In genomic region chr12:84596276-84596675, GRCh38 we compare ENCODE assay signal across 19 cellular contexts.
A peak's percentile ranks its signal among the peaks of the same experiment; 100 is the strongest.
DNase-seq lines count a peak whose midpoint lies in the region; ATAC-seq and TF ChIP-seq lines count a peak whose summit lies in the region.
"Had no signal": no experiment of that assay in that cellular context is flagged by ENCODE, and none has a peak within 500 bp of the region (broad histone marks: within the 10 kb centered on the region; RNA-seq: fewer than 3 reads in every experiment).

No MANE protein-coding gene starts in this region.

- TF ChIP-seq CTCF in A673 (conservative IDR thresholded peaks at IDR 0.05; ENCODE audit: low read depth, low read length): no peak

- H3K4me1 ChIP-seq in A673 (ENCODE audit: insufficient read depth, low read length, poor library complexity, severe bottlenecking): peaks cover 5% of the 10 kb centered on the region
- H3K4me1 ChIP-seq in effector memory CD4-positive, alpha-beta T cell (ENCODE audit: control insufficient read depth, insufficient read depth, low read length, poor library complexity, severe bottlenecking): no peaks in the 10 kb centered on the region
- H3K4me1 ChIP-seq: SJSA1 had no signal

- no peaks in the 10 kb centered on the region for H3K36me3 ChIP-seq in A673 (ENCODE audit: insufficient read depth, low read length, poor library complexity, severe bottlenecking)
- H3K36me3 ChIP-seq in effector memory CD4-positive, alpha-beta T cell (ENCODE audit: control insufficient read depth, insufficient read depth, low read length): no peaks in the 10 kb centered on the region
- H3K36me3 ChIP-seq: SJSA1 had no signal

- no peak overlapping the region for H3K27ac ChIP-seq in A673 (ENCODE audit: low read depth, low read length, poor library complexity, severe bottlenecking)
- no peak overlapping the region for H3K27ac ChIP-seq in effector memory CD4-positive, alpha-beta T cell (ENCODE audit: insufficient read depth, low read length, poor library complexity, severe bottlenecking)
- H3K27ac ChIP-seq: C4-2B, SJSA1 had no signal

- CTCF ChIA-PET in A673 (lab: Charles Lee): interaction anchor here (0.6 kb wide), 1 partner anchor 22 kb away, joined by 3 read pairs; no protein-coding TSS in a partner anchor

- intact Hi-C loops in A673 (cut with micrococcal nuclease; ENCODE audit: unreplicated experiment): no loop called here

- in situ Hi-C loops in SK-MEL-5 (cut with HindIII; ENCODE audit: low pct_unique_long_range_greater_than_20kb, low sequenced_read_pairs): no loop called here

- no peak for ATAC-seq in HG03457 (IDR thresholded peaks at IDR 0.05; ENCODE audit: unreplicated experiment)
- ATAC-seq: CD8-positive, alpha-beta T cell; K562 had no signal

- no TSS peak for BruUV-seq in A673 (replicated peaks; lab: Mats Ljungman, UMichigan)

- H3K4me3 ChIP-seq in A673 (ENCODE audit: low read depth, low read length, poor library complexity, severe bottlenecking): no peak overlapping the region
- no peak overlapping the region for H3K4me3 ChIP-seq in effector memory CD4-positive, alpha-beta T cell (ENCODE audit: insufficient read depth, low read depth, low read length, poor library complexity, severe bottlenecking)
- H3K4me3 ChIP-seq: K562, SJSA1 had no signal

- DNase-seq in A673 (ENCODE audit: low spot score) (peak; percentile 53), COLO829 (ENCODE audit: low spot score) (peak; percentile 16), NCI-H345 treated with DMSO at 0.1 percent for 48 hours (lab: John Stamatoyannopoulos, UW; ENCODE audit: unreplicated experiment) (peak; percentile 74), SK-MEL-5 (ENCODE audit: low read depth, low spot score) (peak; percentile 95)
- DNase-seq in effector memory CD4-positive, alpha-beta T cell: no peak
- no peak for DNase-seq in activated T-cell treated with anti-CD3 and anti-CD28 coated beads, Interleukin-2, amount 50 U/mL, for 48 hours
- DNase-seq: Calu3; CD8-positive, alpha-beta T cell; Kasumi-1; NCI-H1092 treated with DMSO at 0.1 percent for 48 hours; NCI-H1694 treated with DMSO at 0.1 percent for 48 hours; NCI-H446 treated with DMSO at 0.1 percent for 48 hours; NCI-H774; SW 1271; T-helper 9 cell had no signal

- POLR2A ChIA-PET in A673 (lab: Charles Lee; ENCODE audit: low non-redundant PET): no interaction called here

- H3K9me3 ChIP-seq in A673 (ENCODE audit: low read depth, low read length, poor library complexity, severe bottlenecking): no peaks in the 10 kb centered on the region
- H3K9me3 ChIP-seq in effector memory CD4-positive, alpha-beta T cell (ENCODE audit: control insufficient read depth, low read length): no peaks in the 10 kb centered on the region
- H3K9me3 ChIP-seq: SJSA1 had no signal

- H3K27me3 ChIP-seq in A673 (replicated peaks; ENCODE audit: insufficient read depth, low read depth, low read length, poor library complexity): no peaks in the 10 kb centered on the region
- H3K27me3 ChIP-seq in effector memory CD4-positive, alpha-beta T cell (replicated peaks; ENCODE audit: control insufficient read depth, insufficient read depth, low read length, poor library complexity, severe bottlenecking): no peaks in the 10 kb centered on the region
- H3K27me3 ChIP-seq: SJSA1 had no signal

Comparison
In these comparisons a context has a peak if more than half of its experiments do, and no peak if none do; other contexts are left out.
1. DNase-seq: peak in A673 (single experiment), COLO829 (single experiment), NCI-H345 treated with DMSO at 0.1 percent for 48 hours (single experiment) and SK-MEL-5 (single experiment); none in effector memory CD4-positive, alpha-beta T cell (0 of 3) and activated T-cell treated with anti-CD3 and anti-CD28 coated beads, Interleukin-2, amount 50 U/mL, for 48 hours (0 of 2).